In the genomic region with DNA sequence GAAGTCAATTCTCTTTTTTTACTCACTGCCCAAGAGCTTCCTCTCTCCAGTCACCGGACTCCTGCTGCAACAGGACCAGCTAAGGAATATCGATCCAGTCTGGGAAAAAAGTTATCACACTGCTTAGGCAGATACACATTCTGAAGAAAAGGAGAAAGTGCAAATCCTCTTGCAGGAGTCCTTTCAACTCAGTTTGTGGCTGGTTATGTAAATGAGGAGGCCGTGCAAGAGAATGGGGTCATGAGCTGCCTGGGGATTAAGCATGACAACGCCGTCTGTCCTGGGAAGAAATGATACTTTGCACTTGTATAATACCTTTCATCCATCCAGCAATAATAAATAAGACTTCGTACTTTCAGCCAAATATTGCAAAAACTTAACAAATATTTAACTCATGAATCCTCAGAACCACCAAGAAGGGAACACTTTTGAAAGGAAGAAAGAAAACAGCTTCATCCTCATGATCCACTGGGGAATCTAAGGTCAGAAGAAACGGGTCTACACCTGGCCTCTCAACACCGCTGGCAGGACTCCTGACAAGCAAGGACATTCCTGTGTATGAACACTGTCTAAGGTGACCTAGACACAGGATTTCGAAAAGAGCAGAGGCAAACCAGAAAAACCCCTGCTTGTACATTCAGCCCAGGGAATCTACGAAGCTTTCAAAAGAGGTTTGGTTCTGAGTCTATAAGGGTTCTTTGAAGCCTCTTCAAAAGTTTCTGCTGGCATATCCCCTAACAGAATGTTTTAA, we compare ENCODE assay signal across 17 cellular contexts. TPM values are rescaled to one million over a fixed set of nuclear protein-coding genes. Genes with fewer than 3 reads are reported as not detected.
DNase-seq lines count a peak whose midpoint lies in the region; ATAC-seq and TF ChIP-seq lines count a peak whose summit lies in the region.
"Had no signal": no experiment of that assay in that cellular context is flagged by ENCODE, and none has a peak within 500 bp of the region (broad histone marks: within the 10 kb centered on the region; RNA-seq: fewer than 3 reads in every experiment).

No MANE protein-coding gene starts in this region.

- no peak overlapping the region for H2BK12ac ChIP-seq in neuronal stem cell (ENCODE audit: low read length)

- TF ChIP-seq CTCF in endodermal cell (conservative IDR thresholded peaks at IDR 0.05) (no peak), mesothelial cell of epicardium (IDR thresholded peaks at IDR 0.05; ENCODE audit: unreplicated experiment) (no peak)

- WGBS in HUES64: 14% methylated on average over 10 of the region's 10 CpGs
- 23 to 26% methylated on average over 3 to 10 of the region's 10 CpGs for WGBS in endodermal cell (ENCODE audit: insufficient coverage in 1 of 2, insufficient read length in 1 of 2), 2 experiments
- WGBS in neuronal stem cell (ENCODE audit: extremely low coverage in 2 of 2, insufficient read length in 2 of 2, insufficient replicate concordance in 1 of 2), 2 donors: no CpG with 5 or more reads among the region's 10 CpGs

- H3K4me1 Mint-ChIP-seq in endodermal cell (peaks cover 12% of the 10 kb centered on the region), mesothelial cell of epicardium (peaks cover 32% of the 10 kb centered on the region)

- no peaks in the 10 kb centered on the region for H3K9me3 Mint-ChIP-seq in endodermal cell
- H3K9me3 Mint-ChIP-seq in mesothelial cell of epicardium: peaks cover 5% of the 10 kb centered on the region

- ATAC-seq in GM21526 (IDR thresholded peaks at IDR 0.05; ENCODE audit: low FRiP score, unreplicated experiment) (peak; percentile 86), GM21576 (IDR thresholded peaks at IDR 0.05; ENCODE audit: unreplicated experiment) (no peak)
- ATAC-seq: SK-N-SH treated with all-trans-retinoic acid at 6 μM for 48 hours had no signal

- peaks cover 45% of the 10 kb centered on the region for H3K27me3 Mint-ChIP-seq in endodermal cell (ENCODE audit: insufficient read depth)
- H3K27me3 Mint-ChIP-seq in mesothelial cell of epicardium (ENCODE audit: low read depth): no peaks in the 10 kb centered on the region

- H2BK5ac ChIP-seq in neuronal stem cell (ENCODE audit: low read length): no peak overlapping the region

- DNase-seq in endodermal cell (peak; percentile 72), neuronal stem cell (ENCODE audit: low spot score) (no peak), mesothelial cell of epicardium (ENCODE audit: low spot score in 2 of 2, unreplicated experiment in 2 of 2) (no peak), NCI-H1694 treated with DMSO at 0.1 percent for 48 hours (lab: John Stamatoyannopoulos, UW) (no peak), islet precursor cell (no peak)
- DNase-seq: activated CD4-positive, alpha-beta T cell treated with anti-CD3 and anti-CD28 coated beads, Interleukin-2, amount 50 U/mL, for 4 hours; anterior cingulate cortex; cortex of kidney; DMS79; left ventricle myocardium inferior; NCI-H1436; NCI-H226 had no signal

- no peaks in the 10 kb centered on the region for H3K9me3 ChIP-seq in HUES64 (ENCODE audit: insufficient read depth, low read depth, low read length)
- H3K9me3 ChIP-seq in endodermal cell (ENCODE audit: control insufficient read depth, low read length): no peaks in the 10 kb centered on the region
- no peaks in the 10 kb centered on the region for H3K9me3 ChIP-seq in neuronal stem cell (replicated peaks in 1 of 2; ENCODE audit: control insufficient read depth in 2 of 2, insufficient read depth in 1 of 2, low read depth in 1 of 2, low read length in 2 of 2)
- H3K9me3 ChIP-seq: left ventricle myocardium inferior had no signal

- peak overlapping the region; percentile 45; the same call in 1 of the 2 replicates for H3K27ac ChIP-seq in HUES64 (ENCODE audit: low read depth, low read length)
- H3K27ac ChIP-seq in endodermal cell (ENCODE audit: low read depth, low read length): no peak overlapping the region
- no peak overlapping the region for H3K27ac ChIP-seq in neuronal stem cell (replicated peaks; ENCODE audit: low read length)
- H3K27ac ChIP-seq: BLaER1 treated with 17β-estradiol and CSF1 and Interleukin-3, amounts not matched to agents 10 nM and 100 nM; left ventricle myocardium inferior had no signal

- no peak overlapping the region for H3K4ac ChIP-seq in neuronal stem cell (ENCODE audit: low read length)

- H2AK5ac ChIP-seq in neuronal stem cell (ENCODE audit: low read depth, low read length): no peak overlapping the region

- H3K4me3 Mint-ChIP-seq in endodermal cell (peak overlapping the region; percentile 38), mesothelial cell of epicardium (no peak overlapping the region)

- H2AFZ ChIP-seq in neuronal stem cell (ENCODE audit: low read length): peak overlapping the region; percentile 75

- no peaks in the 10 kb centered on the region for H3K36me3 Mint-ChIP-seq in endodermal cell (ENCODE audit: low read depth)
- H3K36me3 Mint-ChIP-seq in mesothelial cell of epicardium: no peaks in the 10 kb centered on the region

- no peak overlapping the region for H2BK15ac ChIP-seq in neuronal stem cell (ENCODE audit: low read length)

- H3K27ac Mint-ChIP-seq in endodermal cell (no peak overlapping the region), mesothelial cell of epicardium (no peak overlapping the region)

- peaks cover 25% of the 10 kb centered on the region for H3K4me1 ChIP-seq in HUES64 (ENCODE audit: insufficient read depth, low read length)
- H3K4me1 ChIP-seq in endodermal cell (ENCODE audit: control insufficient read depth, insufficient read depth, low read length): no peaks in the 10 kb centered on the region
- H3K4me1 ChIP-seq in neuronal stem cell (ENCODE audit: control insufficient read depth in 2 of 2, insufficient read depth in 1 of 2, low read depth in 1 of 2, low read length in 2 of 2): peaks cover 8 to 17% of the 10 kb centered on the region in 2 donors
- H3K4me1 ChIP-seq: BLaER1 treated with 17β-estradiol and CSF1 and Interleukin-3, amounts not matched to agents 10 nM and 100 nM; left ventricle myocardium inferior had no signal

- no peak overlapping the region for H3K18ac ChIP-seq in neuronal stem cell (ENCODE audit: low read length)

- no peak overlapping the region for H3K9ac ChIP-seq in HUES64 (ENCODE audit: low read depth, low read length)
- no peak overlapping the region for H3K9ac ChIP-seq in endodermal cell (ENCODE audit: extremely low read depth, low read length, poor library complexity, severe bottlenecking)
- no peak overlapping the region for H3K9ac ChIP-seq in neuronal stem cell (ENCODE audit: low read depth, low read length, poor library complexity)
- H3K9ac ChIP-seq: BLaER1 treated with 17β-estradiol and CSF1 and Interleukin-3, amounts not matched to agents 10 nM and 100 nM had no signal

- no peak overlapping the region for H3K14ac ChIP-seq in neuronal stem cell (ENCODE audit: low read length)

- H3K36me3 ChIP-seq in HUES64 (ENCODE audit: insufficient read depth, low read length): no peaks in the 10 kb centered on the region
- no peaks in the 10 kb centered on the region for H3K36me3 ChIP-seq in endodermal cell (ENCODE audit: control insufficient read depth, insufficient read depth, low read length)
- no peaks in the 10 kb centered on the region for H3K36me3 ChIP-seq in neuronal stem cell (replicated peaks in 1 of 2; ENCODE audit: control insufficient read depth in 2 of 2, insufficient read depth in 2 of 2, low read length in 2 of 2)
- H3K36me3 ChIP-seq: BLaER1 treated with 17β-estradiol and CSF1 and Interleukin-3, amounts not matched to agents 10 nM and 100 nM; left ventricle myocardium inferior had no signal

- H4K8ac ChIP-seq in neuronal stem cell (ENCODE audit: low read depth, low read length): no peak overlapping the region

- no peak overlapping the region for H3K23ac ChIP-seq in neuronal stem cell (ENCODE audit: low read depth, low read length, poor library complexity)

- H2BK120ac ChIP-seq in neuronal stem cell (ENCODE audit: low read depth, low read length): no peak overlapping the region

- H3K4me3 ChIP-seq in HUES64 (ENCODE audit: low read length): peak overlapping the region; percentile 33
- H3K4me3 ChIP-seq in endodermal cell (ENCODE audit: low read length): peak overlapping the region; percentile 30
- H3K4me3 ChIP-seq in neuronal stem cell (ENCODE audit: low read length in 2 of 2): no peak overlapping the region
- H3K4me3 ChIP-seq: BLaER1 treated with 17β-estradiol and CSF1 and Interleukin-3, amounts not matched to agents 10 nM and 100 nM; left ventricle myocardium inferior had no signal

- peaks cover 29% of the 10 kb centered on the region for H3K27me3 ChIP-seq in HUES64 (ENCODE audit: insufficient read depth, low read length)
- H3K27me3 ChIP-seq in endodermal cell (ENCODE audit: control insufficient read depth, insufficient read depth, low read length, poor library complexity, severe bottlenecking): peaks cover 46% of the 10 kb centered on the region
- no peaks in the 10 kb centered on the region for H3K27me3 ChIP-seq in neuronal stem cell (ENCODE audit: control insufficient read depth in 3 of 3, insufficient read depth in 3 of 3, low read depth in 1 of 3, low read length in 3 of 3)

- no peak overlapping the region for H3K4me2 ChIP-seq in neuronal stem cell (ENCODE audit: insufficient read depth, low read length, poor library complexity, severe bottlenecking)
- H3K4me2 ChIP-seq: BLaER1 treated with 17β-estradiol and CSF1 and Interleukin-3, amounts not matched to agents 10 nM and 100 nM had no signal

- H3K79me1 ChIP-seq in neuronal stem cell (ENCODE audit: low read depth, low read length): no peaks in the 10 kb centered on the region

- no peak overlapping the region for H4K91ac ChIP-seq in neuronal stem cell (ENCODE audit: low read depth, low read length, poor library complexity)

RNA-seq across cellular contexts. Expression of a gene that starts 13.1 kb away (rescaled TPM):
- polyA plus RNA-seq in HUES64 (2013, experiment 1 of 2): 17.2 TPM
- polyA plus RNA-seq in HUES64 (2013, experiment 2 of 2): 17.4 TPM
- 10 to 100 TPM; 17.3 to 18.5 TPM for total RNA-seq in endodermal cell
- 40.9 TPM for polyA plus RNA-seq in endodermal cell (2013, experiment 1 of 2)
- 41.8 TPM for polyA plus RNA-seq in endodermal cell (2013, experiment 2 of 2)
- polyA plus RNA-seq in neuronal stem cell (2013, experiment 1 of 2): 13.6 TPM
- polyA plus RNA-seq in neuronal stem cell (2013, experiment 2 of 2): 14.5 TPM
- 93.2 to 98.0 TPM (median 97.4 TPM) in 3 replicates for total RNA-seq in mesothelial cell of epicardium

Comparison
In these comparisons a context has a peak if more than half of its experiments do, and no peak if none do; other contexts are left out.
1. H3K4me3 ChIP-seq: peak in HUES64 (single experiment) and endodermal cell (single experiment); none in neuronal stem cell (0 of 2).